ENCODE assay signal across 1 cellular context in the genomic region with DNA sequence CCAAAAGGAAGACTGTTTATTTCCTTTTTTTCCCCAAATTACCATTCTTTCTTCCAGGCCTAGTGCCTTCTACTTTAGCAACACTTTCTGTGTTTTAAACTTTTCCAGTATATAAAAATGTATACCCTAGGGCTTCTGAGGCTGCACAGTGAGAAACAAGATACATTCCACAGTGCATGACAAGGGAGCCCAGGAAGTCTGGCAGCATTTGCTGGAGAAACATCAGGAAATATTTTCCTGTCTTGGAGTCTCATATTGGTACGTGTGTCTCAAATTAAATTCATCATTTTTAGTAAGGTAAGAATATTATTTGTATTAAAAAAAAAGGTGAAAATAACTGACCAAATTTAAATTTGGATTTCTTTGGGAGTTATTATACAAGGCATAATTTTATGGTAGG.
TF ChIP-seq lines count a peak whose summit lies in the region.

No MANE protein-coding gene starts in this region.

TF ChIP-seq in SK-N-SH, 30 proteins besides CTCF, POLR2A, EP300 and RAD21 (continued from another document):
- TF ChIP-seq, protein P1, sequence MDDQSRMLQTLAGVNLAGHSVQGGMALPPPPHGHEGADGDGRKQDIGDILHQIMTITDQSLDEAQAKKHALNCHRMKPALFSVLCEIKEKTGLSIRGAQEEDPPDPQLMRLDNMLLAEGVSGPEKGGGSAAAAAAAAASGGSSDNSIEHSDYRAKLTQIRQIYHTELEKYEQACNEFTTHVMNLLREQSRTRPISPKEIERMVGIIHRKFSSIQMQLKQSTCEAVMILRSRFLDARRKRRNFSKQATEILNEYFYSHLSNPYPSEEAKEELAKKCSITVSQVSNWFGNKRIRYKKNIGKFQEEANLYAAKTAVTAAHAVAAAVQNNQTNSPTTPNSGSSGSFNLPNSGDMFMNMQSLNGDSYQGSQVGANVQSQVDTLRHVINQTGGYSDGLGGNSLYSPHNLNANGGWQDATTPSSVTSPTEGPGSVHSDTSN (IDR thresholded peaks at IDR 0.05) = 0 out of 2 replicates have a peak, but pooled peaks have one; percentile 13
- no peak for TF ChIP-seq FOSL2 (IDR thresholded peaks at IDR 0.05; ENCODE audit: borderline replicate concordance, low read depth)
TF ChIP-seq in SK-N-SH: peak in this region for 3.
